Comparison of ENCODE assay signal across 8 cellular contexts in genomic region chr16:1505912-1506311, GRCh38. TPM values are rescaled to one million over a fixed set of nuclear protein-coding genes. Genes with fewer than 3 reads are reported as not detected.
"Had no signal": no experiment of that assay in that cellular context is flagged by ENCODE, and none has a peak within 500 bp of the region (broad histone marks: within the 10 kb centered on the region; RNA-seq: fewer than 3 reads in every experiment).

No MANE protein-coding gene starts in this region.

- H3K4me1 Mint-ChIP-seq: GM23338, H9, IgD-negative memory B cell had no signal

- DNase-seq: H9, HCEC 1CT had no signal

- H2AFZ ChIP-seq: GM23338 had no signal

- H3K4me2 ChIP-seq: GM23338 had no signal

- ATAC-seq: GM23338, HepG2 had no signal

- H3K36me3 Mint-ChIP-seq: IgD-negative memory B cell had no signal

- H3K27ac Mint-ChIP-seq: GM23338, H9, IgD-negative memory B cell had no signal

- H3K9me3 Mint-ChIP-seq: GM23338, H9, IgD-negative memory B cell had no signal

- H3K27ac ChIP-seq: HL-60 had no signal

- H3K27me3 Mint-ChIP-seq: IgD-negative memory B cell had no signal

- H3K4me3 Mint-ChIP-seq: GM23338, H9, IgD-negative memory B cell had no signal

- H3K4me3 ChIP-seq: GM23338 had no signal

RNA-seq across cellular contexts. Expression of gene PTX4, which starts 17.2 kb away (rescaled TPM):
- total RNA-seq: GM23338, H1, H9, HepG2, HT1080 had no signal
- polyA plus RNA-seq: GM23338, H1, IgD-negative memory B cell had no signal

RNA-seq across cellular contexts. Expression of gene TMEM204, which starts 27.6 kb away (rescaled TPM):
- total RNA-seq: H1, H9, HepG2 had no signal
- polyA plus RNA-seq: H1, HepG2 had no signal
